In the genomic region with DNA sequence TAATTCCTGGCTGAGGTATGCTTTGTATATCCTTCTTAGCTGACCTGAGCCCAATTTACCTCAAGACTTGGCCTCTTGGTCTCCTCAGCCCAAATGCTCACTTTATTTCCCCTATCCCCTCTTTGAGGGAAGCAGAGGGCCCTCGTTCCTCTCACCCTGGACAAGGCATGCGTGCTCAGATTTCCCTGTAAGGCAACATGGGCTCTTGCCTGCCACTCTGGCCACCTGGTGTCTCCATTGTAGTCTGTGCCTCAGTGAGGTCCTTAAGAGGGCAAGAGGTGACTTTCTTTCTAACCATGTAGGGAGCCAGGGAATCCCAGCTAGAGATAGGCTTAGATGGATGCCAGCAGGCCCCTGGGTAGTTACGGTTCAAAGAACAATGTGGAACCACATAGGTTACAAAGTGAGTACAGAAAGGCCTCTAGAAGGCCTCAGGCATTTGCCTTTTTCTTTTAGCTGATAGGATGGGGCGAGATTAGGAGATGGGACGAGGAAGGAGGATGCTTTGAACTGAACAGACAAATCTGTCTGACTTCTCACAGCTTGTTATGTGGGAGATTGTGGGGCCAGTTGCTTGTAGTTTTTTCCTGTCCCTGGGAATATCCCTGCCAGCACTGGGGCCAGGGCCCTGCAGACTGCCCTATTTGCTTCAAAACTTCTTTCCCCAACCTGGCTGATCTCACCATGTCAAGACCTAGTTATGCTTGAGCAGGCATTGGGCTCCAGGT, we compare ENCODE assay signal across 1 cellular context.
TF ChIP-seq lines count a peak whose summit lies in the region.

No MANE protein-coding gene starts in this region.

TF ChIP-seq in GM23338, 12 proteins besides CTCF, POLR2A, EP300 and RAD21 (continued from another document):
- TF ChIP-seq, protein P1, sequence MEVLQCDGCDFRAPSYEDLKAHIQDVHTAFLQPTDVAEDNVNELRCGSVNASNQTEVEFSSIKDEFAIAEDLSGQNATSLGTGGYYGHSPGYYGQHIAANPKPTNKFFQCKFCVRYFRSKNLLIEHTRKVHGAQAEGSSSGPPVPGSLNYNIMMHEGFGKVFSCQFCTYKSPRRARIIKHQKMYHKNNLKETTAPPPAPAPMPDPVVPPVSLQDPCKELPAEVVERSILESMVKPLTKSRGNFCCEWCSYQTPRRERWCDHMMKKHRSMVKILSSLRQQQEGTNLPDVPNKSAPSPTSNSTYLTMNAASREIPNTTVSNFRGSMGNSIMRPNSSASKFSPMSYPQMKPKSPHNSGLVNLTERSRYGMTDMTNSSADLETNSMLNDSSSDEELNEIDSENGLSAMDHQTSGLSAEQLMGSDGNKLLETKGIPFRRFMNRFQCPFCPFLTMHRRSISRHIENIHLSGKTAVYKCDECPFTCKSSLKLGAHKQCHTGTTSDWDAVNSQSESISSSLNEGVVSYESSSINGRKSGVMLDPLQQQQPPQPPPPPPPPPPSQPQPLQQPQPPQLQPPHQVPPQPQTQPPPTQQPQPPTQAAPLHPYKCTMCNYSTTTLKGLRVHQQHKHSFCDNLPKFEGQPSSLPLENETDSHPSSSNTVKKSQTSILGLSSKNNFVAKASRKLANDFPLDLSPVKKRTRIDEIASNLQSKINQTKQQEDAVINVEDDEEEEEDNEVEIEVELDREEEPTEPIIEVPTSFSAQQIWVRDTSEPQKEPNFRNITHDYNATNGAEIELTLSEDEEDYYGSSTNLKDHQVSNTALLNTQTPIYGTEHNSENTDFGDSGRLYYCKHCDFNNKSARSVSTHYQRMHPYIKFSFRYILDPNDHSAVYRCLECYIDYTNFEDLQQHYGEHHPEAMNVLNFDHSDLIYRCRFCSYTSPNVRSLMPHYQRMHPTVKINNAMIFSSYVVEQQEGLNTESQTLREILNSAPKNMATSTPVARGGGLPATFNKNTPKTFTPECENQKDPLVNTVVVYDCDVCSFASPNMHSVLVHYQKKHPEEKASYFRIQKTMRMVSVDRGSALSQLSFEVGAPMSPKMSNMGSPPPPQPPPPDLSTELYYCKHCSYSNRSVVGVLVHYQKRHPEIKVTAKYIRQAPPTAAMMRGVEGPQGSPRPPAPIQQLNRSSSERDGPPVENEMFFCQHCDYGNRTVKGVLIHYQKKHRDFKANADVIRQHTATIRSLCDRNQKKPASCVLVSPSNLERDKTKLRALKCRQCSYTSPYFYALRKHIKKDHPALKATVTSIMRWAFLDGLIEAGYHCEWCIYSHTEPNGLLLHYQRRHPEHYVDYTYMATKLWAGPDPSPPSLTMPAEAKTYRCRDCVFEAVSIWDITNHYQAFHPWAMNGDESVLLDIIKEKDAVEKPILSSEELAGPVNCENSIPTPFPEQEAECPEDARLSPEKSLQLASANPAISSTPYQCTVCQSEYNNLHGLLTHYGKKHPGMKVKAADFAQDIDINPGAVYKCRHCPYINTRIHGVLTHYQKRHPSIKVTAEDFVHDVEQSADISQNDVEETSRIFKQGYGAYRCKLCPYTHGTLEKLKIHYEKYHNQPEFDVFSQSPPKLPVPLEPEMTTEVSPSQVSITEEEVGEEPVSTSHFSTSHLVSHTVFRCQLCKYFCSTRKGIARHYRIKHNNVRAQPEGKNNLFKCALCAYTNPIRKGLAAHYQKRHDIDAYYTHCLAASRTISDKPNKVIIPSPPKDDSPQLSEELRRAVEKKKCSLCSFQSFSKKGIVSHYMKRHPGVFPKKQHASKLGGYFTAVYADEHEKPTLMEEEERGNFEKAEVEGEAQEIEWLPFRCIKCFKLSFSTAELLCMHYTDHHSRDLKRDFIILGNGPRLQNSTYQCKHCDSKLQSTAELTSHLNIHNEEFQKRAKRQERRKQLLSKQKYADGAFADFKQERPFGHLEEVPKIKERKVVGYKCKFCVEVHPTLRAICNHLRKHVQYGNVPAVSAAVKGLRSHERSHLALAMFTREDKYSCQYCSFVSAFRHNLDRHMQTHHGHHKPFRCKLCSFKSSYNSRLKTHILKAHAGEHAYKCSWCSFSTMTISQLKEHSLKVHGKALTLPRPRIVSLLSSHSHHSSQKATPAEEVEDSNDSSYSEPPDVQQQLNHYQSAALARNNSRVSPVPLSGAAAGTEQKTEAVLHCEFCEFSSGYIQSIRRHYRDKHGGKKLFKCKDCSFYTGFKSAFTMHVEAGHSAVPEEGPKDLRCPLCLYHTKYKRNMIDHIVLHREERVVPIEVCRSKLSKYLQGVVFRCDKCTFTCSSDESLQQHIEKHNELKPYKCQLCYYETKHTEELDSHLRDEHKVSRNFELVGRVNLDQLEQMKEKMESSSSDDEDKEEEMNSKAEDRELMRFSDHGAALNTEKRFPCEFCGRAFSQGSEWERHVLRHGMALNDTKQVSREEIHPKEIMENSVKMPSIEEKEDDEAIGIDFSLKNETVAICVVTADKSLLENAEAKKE (CRISPR knock-in tag; IDR thresholded peaks at IDR 0.05): no peak
- TF ChIP-seq CREB1 (CRISPR knock-in tag; IDR thresholded peaks at IDR 0.05; ENCODE audit: low read depth): no peak
- TF ChIP-seq JUNB (IDR thresholded peaks at IDR 0.05; ENCODE audit: unreplicated experiment): no peak
- TF ChIP-seq, protein P2, sequence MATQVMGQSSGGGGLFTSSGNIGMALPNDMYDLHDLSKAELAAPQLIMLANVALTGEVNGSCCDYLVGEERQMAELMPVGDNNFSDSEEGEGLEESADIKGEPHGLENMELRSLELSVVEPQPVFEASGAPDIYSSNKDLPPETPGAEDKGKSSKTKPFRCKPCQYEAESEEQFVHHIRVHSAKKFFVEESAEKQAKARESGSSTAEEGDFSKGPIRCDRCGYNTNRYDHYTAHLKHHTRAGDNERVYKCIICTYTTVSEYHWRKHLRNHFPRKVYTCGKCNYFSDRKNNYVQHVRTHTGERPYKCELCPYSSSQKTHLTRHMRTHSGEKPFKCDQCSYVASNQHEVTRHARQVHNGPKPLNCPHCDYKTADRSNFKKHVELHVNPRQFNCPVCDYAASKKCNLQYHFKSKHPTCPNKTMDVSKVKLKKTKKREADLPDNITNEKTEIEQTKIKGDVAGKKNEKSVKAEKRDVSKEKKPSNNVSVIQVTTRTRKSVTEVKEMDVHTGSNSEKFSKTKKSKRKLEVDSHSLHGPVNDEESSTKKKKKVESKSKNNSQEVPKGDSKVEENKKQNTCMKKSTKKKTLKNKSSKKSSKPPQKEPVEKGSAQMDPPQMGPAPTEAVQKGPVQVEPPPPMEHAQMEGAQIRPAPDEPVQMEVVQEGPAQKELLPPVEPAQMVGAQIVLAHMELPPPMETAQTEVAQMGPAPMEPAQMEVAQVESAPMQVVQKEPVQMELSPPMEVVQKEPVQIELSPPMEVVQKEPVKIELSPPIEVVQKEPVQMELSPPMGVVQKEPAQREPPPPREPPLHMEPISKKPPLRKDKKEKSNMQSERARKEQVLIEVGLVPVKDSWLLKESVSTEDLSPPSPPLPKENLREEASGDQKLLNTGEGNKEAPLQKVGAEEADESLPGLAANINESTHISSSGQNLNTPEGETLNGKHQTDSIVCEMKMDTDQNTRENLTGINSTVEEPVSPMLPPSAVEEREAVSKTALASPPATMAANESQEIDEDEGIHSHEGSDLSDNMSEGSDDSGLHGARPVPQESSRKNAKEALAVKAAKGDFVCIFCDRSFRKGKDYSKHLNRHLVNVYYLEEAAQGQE (IDR thresholded peaks at IDR 0.05; ENCODE audit: unreplicated experiment): no peak
